16 cellular contexts compared by ENCODE assay signal in genomic region chr22:41992496-41992895, GRCh38. TPM values are rescaled to one million over a fixed set of nuclear protein-coding genes. Genes with fewer than 3 reads are reported as not detected.
DNase-seq lines count a peak whose midpoint lies in the region; ATAC-seq, FAIRE-seq and TF ChIP-seq lines count a peak whose summit lies in the region.
"Had no signal": no experiment of that assay in that cellular context is flagged by ENCODE, and none has a peak within 500 bp of the region (broad histone marks: within the 10 kb centered on the region; RNA-seq: fewer than 3 reads in every experiment).

No MANE protein-coding gene starts in this region.

- no peak overlapping the region for H3K4me3 ChIP-seq in upper lobe of right lung
- H3K4me3 ChIP-seq: A549, BLaER1, GM12878, GM23338 had no signal

- TF ChIP-seq POLR2A in GM12892 (IDR thresholded peaks at IDR 0.05; ENCODE audit: low read depth, low read length) = no peak

- TF ChIP-seq CTCF in upper lobe of right lung (IDR thresholded peaks at IDR 0.05) = no peak

- H3K4me1 ChIP-seq in upper lobe of right lung = no peaks in the 10 kb centered on the region
- H3K4me1 ChIP-seq: A549, BLaER1 had no signal

- no peak overlapping the region for H3K27ac ChIP-seq in upper lobe of right lung
- H3K27ac ChIP-seq: A549, BLaER1 had no signal

- H3K9me3 ChIP-seq in upper lobe of right lung = no peaks in the 10 kb centered on the region
- H3K9me3 ChIP-seq: A549, BLaER1 had no signal

- peak; percentile 9 for FAIRE-seq in GM12892 (lab: Jason Lieb, UNC)
- FAIRE-seq: A549, GM12878 had no signal

- no peaks in the 10 kb centered on the region for H3K27me3 ChIP-seq in upper lobe of right lung
- H3K27me3 ChIP-seq: BLaER1 had no signal

- no peak for ATAC-seq in upper lobe of right lung
- ATAC-seq: A549, GM12878, GM23338 had no signal

- no peaks in the 10 kb centered on the region for H3K36me3 ChIP-seq in upper lobe of right lung

- intact Hi-C loops in posterior vena cava (cut with DNase I) (no loop called here), upper lobe of right lung (cut with DNase I) (no loop called here)

- DNase-seq in AG20443 (ENCODE audit: low spot score) (peak; percentile 5), GM12892 (ENCODE audit: insufficient read length) (no peak), posterior vena cava (ENCODE audit: low spot score) (peak; percentile 32), upper lobe of right lung (peak; percentile 8), RPMI8226 (no peak), EL (no peak)
- DNase-seq: AML-193; CD8-positive, alpha-beta memory T cell; DMS 273 treated with DMSO at 0.1 percent for 48 hours; H7 had no signal

RNA-seq across cellular contexts. Expression of gene WBP2NL, which starts 6.1 kb away (rescaled TPM):
- 1.6 TPM for polyA plus RNA-seq in GM12892 (2012; ENCODE audit: missing spikeins)
- total RNA-seq in posterior vena cava (1 to 10 TPM; 1.1 to 1.2 TPM), upper lobe of right lung (1.3 TPM)
- total RNA-seq: Daoy, G401, H7 had no signal
- polyA plus RNA-seq: GM23338 had no signal

RNA-seq across cellular contexts. Expression of gene SEPTIN3, which starts 23.3 kb away (rescaled TPM):
- 1.9 TPM for polyA plus RNA-seq in GM12892 (2012; ENCODE audit: missing spikeins)
- total RNA-seq in posterior vena cava = under 1 TPM; 0.14 to 0.23 TPM
- 3.2 TPM for total RNA-seq in upper lobe of right lung
- polyA plus RNA-seq: CD8-positive, alpha-beta memory T cell had no signal

RNA-seq across cellular contexts. Expression of gene CENPM, which starts 45.5 kb away (rescaled TPM):
- 31.4 TPM for polyA plus RNA-seq in GM12892 (2012; ENCODE audit: missing spikeins)
- not detected for total RNA-seq in posterior vena cava
- total RNA-seq in upper lobe of right lung = 1.3 TPM

Comparison
In these comparisons a context has a peak if more than half of its experiments do, and no peak if none do; other contexts are left out.
1. DNase-seq: peak in AG20443 (single experiment), posterior vena cava (single experiment) and upper lobe of right lung (single experiment); none in GM12892 (single experiment), RPMI8226 (single experiment) and EL (single experiment).